In the genomic region with DNA sequence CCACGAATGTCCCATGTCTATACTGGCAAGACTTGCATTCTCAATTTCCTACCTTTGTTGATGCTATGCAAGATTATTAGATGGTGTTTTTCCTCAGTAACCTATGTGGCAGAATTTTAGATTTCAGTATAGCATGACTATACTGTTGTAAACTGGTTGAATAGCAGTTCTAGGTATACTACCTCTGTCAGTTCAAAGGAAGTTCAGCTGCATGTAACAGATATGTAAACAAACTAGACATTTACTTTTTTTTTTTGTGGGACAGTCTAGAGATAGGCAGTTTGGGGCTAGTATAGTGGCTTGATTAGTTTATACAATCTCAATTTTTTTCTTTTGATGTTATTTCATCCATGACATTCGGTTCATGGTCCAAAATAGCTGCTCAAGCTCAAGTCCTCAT, we compare ENCODE assay signal across 26 cellular contexts.
"Had no signal": no experiment of that assay in that cellular context is flagged by ENCODE, and none has a peak within 500 bp of the region (broad histone marks: within the 10 kb centered on the region; RNA-seq: fewer than 3 reads in every experiment).

No MANE protein-coding gene starts in this region.

- DNase-seq: stimulated activated CD4-positive, alpha-beta T cell treated with anti-CD3 and anti-CD28 coated beads, Interleukin-2, amount 100 ng/mL, for 48 hours; stimulated activated CD4-positive, alpha-beta T cell treated with anti-CD3 and anti-CD28 coated beads, Interleukin-4, amount 100 ng/mL, for 1 hour; stimulated activated CD4-positive, alpha-beta T cell treated with anti-CD3 and anti-CD28 coated beads, Interleukin-4, amount 100 ng/mL, for 24 hours; stimulated activated CD4-positive, alpha-beta T cell treated with anti-CD3 and anti-CD28 coated beads, Interleukin-4, amount 100 ng/mL, for 4 hours; stimulated activated naive B cell treated with anti-CD40 and anti-IgM and Interleukin-4, amounts not matched to agents 10 μg/mL and 1 μg/mL and 100 μg/mL, for 72 hours; stimulated activated naive CD4-positive, alpha-beta T cell; stimulated activated naive CD4-positive, alpha-beta T cell treated with Interleukin-2 at 50 U/mL for 16 hours; stimulated activated naive CD8-positive, alpha-beta T cell treated with anti-CD3 and anti-CD28 coated beads, Interleukin-15, amount 100 ng/mL, for 72 hours; stimulated activated naive CD8-positive, alpha-beta T cell treated with anti-CD3 and anti-CD28 coated beads, Interleukin-15, Interleukin-2, amounts not matched to agents 100 U/mL and 50 U/mL, for 24 hours; stomach; substantia nigra; testis; thyroid gland; tibial artery; transverse colon; trophoblast cell; upper lobe of left lung; upper lobe of right lung; uterus had no signal

- H3K4me3 ChIP-seq: stomach, suprapubic skin, testis, thoracic aorta, thyroid gland, tibial artery, tibial nerve, transverse colon, upper lobe of left lung, upper lobe of right lung, uterus, vagina had no signal

- H3K9me3 ChIP-seq: suprapubic skin, testis, thoracic aorta, thyroid gland, tibial artery, transverse colon, upper lobe of left lung, upper lobe of right lung, uterus, vagina had no signal

- ATAC-seq: stimulated activated effector memory CD8-positive, alpha-beta T cell treated with anti-CD3 and anti-CD28 coated beads, Interleukin-12 subunit alpha, Interleukin-12 subunit beta, amount 100 ng/mL, for 72 hours; stimulated activated memory B cell treated with anti-CD40 and anti-IgM and Interleukin-4, amounts not matched to agents 10 μg/mL and 1 μg/mL and 100 μg/mL, for 72 hours; stimulated activated naive B cell treated with anti-CD40 and anti-IgM and Interleukin-4, amounts not matched to agents 10 μg/mL and 1 μg/mL and 100 μg/mL, for 72 hours; stimulated activated naive CD8-positive, alpha-beta T cell treated with anti-CD3 and anti-CD28 coated beads, Interleukin-15, amount 100 ng/mL, for 72 hours; stimulated activated naive CD8-positive, alpha-beta T cell treated with anti-CD3 and anti-CD28 coated beads, Interleukin-15, Interleukin-2, amounts not matched to agents 100 U/mL and 50 U/mL, for 24 hours; upper lobe of right lung had no signal

- H3K27ac ChIP-seq: stomach, suprapubic skin, testis, thoracic aorta, thyroid gland, tibial artery, tibial nerve, transverse colon, upper lobe of left lung, upper lobe of right lung, uterus, vagina had no signal

- H3K27me3 ChIP-seq: stomach, suprapubic skin, testis, thyroid gland, tibial artery, tibial nerve, transverse colon, upper lobe of left lung, upper lobe of right lung, uterus, vagina had no signal

- FAIRE-seq: urothelium cell line had no signal

- H3K36me3 ChIP-seq: stomach, suprapubic skin, thoracic aorta, thyroid gland, tibial artery, tibial nerve, transverse colon, upper lobe of left lung, upper lobe of right lung, uterus, vagina had no signal

- H3K4me1 ChIP-seq: stomach, suprapubic skin, testis, thyroid gland, tibial artery, tibial nerve, upper lobe of left lung, upper lobe of right lung, uterus, vagina had no signal
